8 cellular contexts compared by ENCODE assay signal in genomic region chr10:119595134-119595714, GRCh38.
DNase-seq lines count a peak whose midpoint lies in the region; ATAC-seq and TF ChIP-seq lines count a peak whose summit lies in the region.

No MANE protein-coding gene starts in this region.

- no peaks in the 10 kb centered on the region for H3K9me3 ChIP-seq in WERI-Rb-1 (ENCODE audit: severe bottlenecking)

- H3K36me3 ChIP-seq in WERI-Rb-1, result peaks cover 24% of the 10 kb centered on the region

- peak overlapping the region; percentile 93 for H3K4me3 ChIP-seq in WERI-Rb-1 (ENCODE audit: low read depth, low read length)
- peak overlapping the region; percentile 73 to 94 (median 82) for H3K4me3 ChIP-seq in skin epidermis

- H3K27me3 ChIP-seq in WERI-Rb-1 (ENCODE audit: insufficient read depth, low read depth, severe bottlenecking), result no peaks in the 10 kb centered on the region

- DNase-seq in NCI-H510A treated with DMSO at 0.1 percent for 48 hours (lab: John Stamatoyannopoulos, UW) (peak; percentile 34), NCI-H510A (lab: John Stamatoyannopoulos, UW) (no peak), WERI-Rb-1 (no peak), glomerular visceral epithelial cell (ENCODE audit: extremely low spot score) (peak; percentile 20), D341Med (ENCODE audit: low spot score) (no peak), NCI-H226 (no peak)

- ATAC-seq in HG03520 (IDR thresholded peaks at IDR 0.05; ENCODE audit: unreplicated experiment), result no peak

- H3K27ac ChIP-seq in WERI-Rb-1, result peak overlapping the region; percentile 98
- peak overlapping the region; percentile 86 to 99 (median 97) for H3K27ac ChIP-seq in skin epidermis

- TF ChIP-seq CTCF in WERI-Rb-1 (IDR thresholded peaks at IDR 0.05; ENCODE audit: low read depth, low read length), result no peak

Comparison
In these comparisons a context has a peak if more than half of its experiments do, and no peak if none do; other contexts are left out.
1. DNase-seq: peak in NCI-H510A treated with DMSO at 0.1 percent for 48 hours (single experiment) and glomerular visceral epithelial cell (single experiment); none in NCI-H510A (single experiment), WERI-Rb-1 (single experiment), D341Med (single experiment) and NCI-H226 (single experiment).